ENCODE assay signal across 1 cellular context in genomic region chr14:77616454-77617229, GRCh38.
TF ChIP-seq lines count a peak whose summit lies in the region.

Gene SPTLC2 (minus strand): TSS chr14:77616637. CDS start chr14:77616579, 58 bp downstream.

TF ChIP-seq in HepG2, 621 proteins besides CTCF, POLR2A, EP300 and RAD21 (continued from another document and continues in another):
- TF ChIP-seq ZNF18 (CRISPR knock-in tag; IDR thresholded peaks at IDR 0.05; ENCODE audit: insufficient replicate concordance): no peak
- TF ChIP-seq ZEB1 (IDR thresholded peaks at IDR 0.05; ENCODE audit: insufficient replicate concordance, low read depth): no peak
- TF ChIP-seq THAP11 (CRISPR knock-in tag; IDR thresholded peaks at IDR 0.05): peak; percentile 83
- TF ChIP-seq GMEB1 (CRISPR knock-in tag; IDR thresholded peaks at IDR 0.05; ENCODE audit: borderline replicate concordance): peak; percentile 72; the same call in 1 of the 2 replicates
- TF ChIP-seq ARID3A (IDR thresholded peaks at IDR 0.05; ENCODE audit: low read depth, low read length): no peak
- 0 out of 2 replicates have a peak, but pooled peaks have one; percentile 19 for TF ChIP-seq ZNF333 (CRISPR knock-in tag; IDR thresholded peaks at IDR 0.05; ENCODE audit: borderline replicate concordance)
- TF ChIP-seq GFI1 (CRISPR knock-in tag; IDR thresholded peaks at IDR 0.05; ENCODE audit: borderline replicate concordance): 0 out of 2 replicates have a peak, but pooled peaks have one; percentile 30
- TF ChIP-seq XRCC5 (optimal IDR thresholded peaks at IDR 0.05; ENCODE audit: low read length): peak; percentile 53
- peak; percentile 94 for TF ChIP-seq PHF8 (CRISPR knock-in tag; IDR thresholded peaks at IDR 0.05)
- no peak for TF ChIP-seq MYPOP (CRISPR knock-in tag; IDR thresholded peaks at IDR 0.05)
- no peak for TF ChIP-seq ATF5 (CRISPR knock-in tag; IDR thresholded peaks at IDR 0.05; ENCODE audit: low read depth)
- TF ChIP-seq SP4 (CRISPR knock-in tag; IDR thresholded peaks at IDR 0.05): peak; percentile 93
- peak; percentile 84 for TF ChIP-seq KMT2A (CRISPR knock-in tag; IDR thresholded peaks at IDR 0.05)
- 0 out of 2 replicates have a peak, but pooled peaks have one; percentile 21 for TF ChIP-seq WIZ (CRISPR knock-in tag; IDR thresholded peaks at IDR 0.05)
- TF ChIP-seq SNAPC4 (CRISPR knock-in tag; IDR thresholded peaks at IDR 0.05): 0 out of 2 replicates have a peak, but pooled peaks have one; percentile 40
- no peak for TF ChIP-seq CC2D1A (CRISPR knock-in tag; IDR thresholded peaks at IDR 0.05)
- TF ChIP-seq ZBTB2 (CRISPR knock-in tag; IDR thresholded peaks at IDR 0.05; ENCODE audit: low read depth): peak; percentile 82
- no peak for TF ChIP-seq ZFP62 (CRISPR knock-in tag; IDR thresholded peaks at IDR 0.05)
- TF ChIP-seq SALL1 (CRISPR knock-in tag; IDR thresholded peaks at IDR 0.05): peak; percentile 71
- peak; percentile 58; the same call in 1 of the 2 replicates for TF ChIP-seq RXRB (CRISPR knock-in tag; IDR thresholded peaks at IDR 0.05; ENCODE audit: borderline replicate concordance)
- TF ChIP-seq BRCA1 (CRISPR knock-in tag; IDR thresholded peaks at IDR 0.05): no peak
- TF ChIP-seq UBTF (CRISPR knock-in tag; IDR thresholded peaks at IDR 0.05): peak; percentile 93
- no peak for TF ChIP-seq TEF (CRISPR knock-in tag; IDR thresholded peaks at IDR 0.05)
- no peak for TF ChIP-seq ZNF260 (CRISPR knock-in tag; IDR thresholded peaks at IDR 0.05; ENCODE audit: borderline replicate concordance, low read depth)
- peak; percentile 68; the same call in 1 of the 2 replicates for TF ChIP-seq ZNF317 (CRISPR knock-in tag; IDR thresholded peaks at IDR 0.05)
- TF ChIP-seq CREBL2 (CRISPR knock-in tag; IDR thresholded peaks at IDR 0.05; ENCODE audit: borderline replicate concordance): no peak
- peak; percentile 94 for TF ChIP-seq PHF21A (CRISPR knock-in tag; IDR thresholded peaks at IDR 0.05)
- no peak for TF ChIP-seq SRSF9 (IDR thresholded peaks at IDR 0.05; ENCODE audit: borderline replicate concordance, insufficient read depth, low read depth, low read length, poor library complexity, severe bottlenecking)
- no peak for TF ChIP-seq AFF4 (CRISPR knock-in tag; IDR thresholded peaks at IDR 0.05)
- no peak for TF ChIP-seq NONO (IDR thresholded peaks at IDR 0.05)
- TF ChIP-seq NONO (CRISPR knock-in tag; conservative IDR thresholded peaks at IDR 0.05): peak; percentile 73; the same call in 1 of the 2 replicates
- peak; percentile 45; the same call in 1 of the 2 replicates for TF ChIP-seq ZNF891 (CRISPR knock-in tag; IDR thresholded peaks at IDR 0.05)
- peak; percentile 63; the same call in 1 of the 2 replicates for TF ChIP-seq ZNF414 (CRISPR knock-in tag; IDR thresholded peaks at IDR 0.05)
- TF ChIP-seq ZNF451 (CRISPR knock-in tag; IDR thresholded peaks at IDR 0.05): peak; percentile 68; the same call in 1 of the 2 replicates
- TF ChIP-seq SMAD1 (CRISPR knock-in tag; IDR thresholded peaks at IDR 0.05; ENCODE audit: borderline replicate concordance, low read depth): peak; percentile 80; the same call in 1 of the 2 replicates
- TF ChIP-seq ZNF251 (CRISPR knock-in tag; IDR thresholded peaks at IDR 0.05): no peak
